Comparison of ENCODE assay signal across 24 cellular contexts in the genomic region with DNA sequence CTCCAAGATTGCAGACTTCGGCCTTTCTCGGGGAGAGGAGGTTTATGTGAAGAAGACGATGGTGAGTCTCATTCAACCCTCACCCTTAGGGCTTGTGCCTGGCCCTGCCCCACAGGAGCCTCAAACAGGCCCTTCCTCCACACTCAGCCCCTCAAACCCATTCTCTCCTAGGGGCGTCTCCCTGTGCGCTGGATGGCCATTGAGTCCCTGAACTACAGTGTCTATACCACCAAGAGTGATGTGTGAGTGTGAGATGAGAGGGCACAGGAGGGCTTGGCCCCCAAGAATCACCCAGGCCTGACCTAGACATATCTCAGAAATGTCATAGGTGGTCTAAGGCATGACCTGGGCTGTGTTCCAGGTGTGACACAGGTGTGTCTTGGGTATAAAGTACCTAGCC. TPM values are rescaled to one million over a fixed set of nuclear protein-coding genes. Genes with fewer than 3 reads are reported as not detected.
"Had no signal": no experiment of that assay in that cellular context is flagged by ENCODE, and none has a peak within 500 bp of the region (broad histone marks: within the 10 kb centered on the region; RNA-seq: fewer than 3 reads in every experiment).

No MANE protein-coding gene starts in this region.

- H3K27ac Mint-ChIP-seq: activated CD4-positive, alpha-beta T cell treated with anti-CD3 and anti-CD28 coated beads, Interleukin-2, amount 10 ng/mL, durations not matched to agents 7 days and 5 days; activated CD8-positive, alpha-beta T cell treated with anti-CD3 and anti-CD28 coated beads for 36 hours; activated naive CD4-positive, alpha-beta T cell treated with anti-CD3 and anti-CD28 coated beads, Interleukin-2, amount 10 ng/mL, durations not matched to agents 7 days and 5 days; activated naive CD8-positive, alpha-beta T cell treated with anti-CD3 and anti-CD28 coated beads, Interleukin-2, amount 50 U/mL, for 24 hours; activated T-helper 17 cell treated with anti-CD3 and anti-CD28 coated beads, Interleukin-2, amount 50 U/mL, for 72 hours had no signal

- H3K9me3 Mint-ChIP-seq: activated CD4-positive, alpha-beta T cell treated with anti-CD3 and anti-CD28 coated beads, Interleukin-2, amount 10 ng/mL, durations not matched to agents 7 days and 5 days; activated naive CD8-positive, alpha-beta T cell treated with anti-CD3 and anti-CD28 coated beads, Interleukin-2, amount 50 U/mL, for 24 hours had no signal

- DNase-seq: activated CD4-positive, alpha-beta T cell treated with anti-CD3 and anti-CD28 coated beads, Interleukin-2, amount 10 ng/mL, durations not matched to agents 7 days and 5 days; activated CD4-positive, CD25-positive, alpha-beta regulatory T cell treated with anti-CD3 and anti-CD28 coated beads, Interleukin-2, amount 50 U/mL, for 72 hours; activated CD8-positive, alpha-beta T cell treated with anti-CD3 and anti-CD28 coated beads for 36 hours; activated naive CD8-positive, alpha-beta T cell treated with anti-CD3 and anti-CD28 coated beads, Interleukin-2, amount 50 U/mL, for 24 hours; body of pancreas; effector CD4-positive, alpha-beta T cell; foreskin keratinocyte; left ventricle myocardium inferior; mammary epithelial cell; nucleus accumbens; right lobe of liver; stimulated activated CD4-positive, alpha-beta T cell treated with anti-CD3 and anti-CD28 coated beads, Interleukin-15, amount 100 ng/mL, for 24 hours; stimulated activated CD8-positive, alpha-beta memory T cell treated with anti-CD3 and anti-CD28 coated beads, Interleukin-4, amount 100 ng/mL, for 48 hours; stimulated activated naive CD8-positive, alpha-beta T cell treated with anti-CD3 and anti-CD28 coated beads, Interleukin-15, Interleukin-2, amounts not matched to agents 100 U/mL and 50 U/mL, for 24 hours; thyroid gland had no signal

- H3K27me3 Mint-ChIP-seq: activated CD4-positive, alpha-beta T cell treated with anti-CD3 and anti-CD28 coated beads, Interleukin-2, amount 10 ng/mL, durations not matched to agents 7 days and 5 days; activated CD8-positive, alpha-beta T cell treated with anti-CD3 and anti-CD28 coated beads for 36 hours; activated naive CD4-positive, alpha-beta T cell treated with anti-CD3 and anti-CD28 coated beads, Interleukin-2, amount 10 ng/mL, durations not matched to agents 7 days and 5 days; activated naive CD8-positive, alpha-beta T cell treated with anti-CD3 and anti-CD28 coated beads, Interleukin-2, amount 50 U/mL, for 24 hours; activated T-helper 17 cell treated with anti-CD3 and anti-CD28 coated beads, Interleukin-2, amount 50 U/mL, for 72 hours; natural killer cell treated with Interleukin-12 subunit alpha and Interleukin-12 subunit beta and Interleukin-15 and Interleukin-18, amount 100 ng/mL, for 72 hours had no signal

- H3K4me3 Mint-ChIP-seq: activated CD4-positive, alpha-beta T cell treated with anti-CD3 and anti-CD28 coated beads, Interleukin-2, amount 10 ng/mL, durations not matched to agents 7 days and 5 days; activated CD8-positive, alpha-beta T cell treated with anti-CD3 and anti-CD28 coated beads for 36 hours; activated naive CD4-positive, alpha-beta T cell treated with anti-CD3 and anti-CD28 coated beads, Interleukin-2, amount 10 ng/mL, durations not matched to agents 7 days and 5 days; activated naive CD8-positive, alpha-beta T cell treated with anti-CD3 and anti-CD28 coated beads, Interleukin-2, amount 50 U/mL, for 24 hours; activated T-helper 17 cell treated with anti-CD3 and anti-CD28 coated beads, Interleukin-2, amount 50 U/mL, for 72 hours; natural killer cell treated with Interleukin-12 subunit alpha and Interleukin-12 subunit beta and Interleukin-15 and Interleukin-18, amount 100 ng/mL, for 72 hours had no signal

- H3K36me3 Mint-ChIP-seq: activated naive CD4-positive, alpha-beta T cell treated with anti-CD3 and anti-CD28 coated beads, Interleukin-2, amount 10 ng/mL, durations not matched to agents 7 days and 5 days had no signal

- H3K4me1 Mint-ChIP-seq: activated naive CD4-positive, alpha-beta T cell treated with anti-CD3 and anti-CD28 coated beads, Interleukin-2, amount 10 ng/mL, durations not matched to agents 7 days and 5 days had no signal

- ATAC-seq: activated CD8-positive, alpha-beta T cell treated with anti-CD3 and anti-CD28 coated beads for 36 hours; activated naive CD8-positive, alpha-beta T cell treated with anti-CD3 and anti-CD28 coated beads, Interleukin-2, amount 50 U/mL, for 24 hours; activated T-helper 17 cell treated with anti-CD3 and anti-CD28 coated beads, Interleukin-2, amount 50 U/mL, for 72 hours; body of pancreas; foreskin keratinocyte; natural killer cell treated with Interleukin-12 subunit alpha and Interleukin-12 subunit beta and Interleukin-15 and Interleukin-18, amount 100 ng/mL, for 72 hours; right lobe of liver; stimulated activated naive CD8-positive, alpha-beta T cell treated with anti-CD3 and anti-CD28 coated beads, Interleukin-15, Interleukin-2, amounts not matched to agents 100 U/mL and 50 U/mL, for 24 hours had no signal

RNA-seq across cellular contexts. Expression of a gene that starts 18.3 kb away (rescaled TPM):
- total RNA-seq: activated CD4-positive, alpha-beta T cell treated with anti-CD3 and anti-CD28 coated beads, Interleukin-2, amount 10 ng/mL, durations not matched to agents 7 days and 5 days; activated CD8-positive, alpha-beta T cell treated with anti-CD3 and anti-CD28 coated beads for 36 hours; activated T-helper 17 cell treated with anti-CD3 and anti-CD28 coated beads, Interleukin-2, amount 50 U/mL, for 72 hours; body of pancreas; cardiac muscle cell; cerebellum; foreskin keratinocyte; glomerular endothelial cell; kidney epithelial cell; natural killer cell treated with Interleukin-12 subunit alpha and Interleukin-12 subunit beta and Interleukin-15 and Interleukin-18, amount 100 ng/mL, for 72 hours; smooth muscle cell; T-helper 2 cell treated with Interferon-gamma antibody and Interleukin-4, amounts not matched to agents 100 ng/mL and 5 ng/mL, for 36 hours had no signal

RNA-seq across cellular contexts. Expression of a gene that starts 18.5 kb away (rescaled TPM):
- total RNA-seq: activated CD4-positive, alpha-beta T cell treated with anti-CD3 and anti-CD28 coated beads, Interleukin-2, amount 10 ng/mL, durations not matched to agents 7 days and 5 days; foreskin keratinocyte; mammary epithelial cell had no signal

RNA-seq across cellular contexts. Expression of a gene that starts 33.9 kb away (rescaled TPM):
- total RNA-seq: activated CD4-positive, alpha-beta T cell treated with anti-CD3 and anti-CD28 coated beads, Interleukin-2, amount 10 ng/mL, durations not matched to agents 7 days and 5 days; activated CD8-positive, alpha-beta T cell treated with anti-CD3 and anti-CD28 coated beads for 36 hours; activated T-helper 17 cell treated with anti-CD3 and anti-CD28 coated beads, Interleukin-2, amount 50 U/mL, for 72 hours; cerebellum; glomerular endothelial cell; left ventricle myocardium inferior; natural killer cell treated with Interleukin-12 subunit alpha and Interleukin-12 subunit beta and Interleukin-15 and Interleukin-18, amount 100 ng/mL, for 72 hours; T-helper 2 cell treated with Interferon-gamma antibody and Interleukin-4, amounts not matched to agents 100 ng/mL and 5 ng/mL, for 36 hours had no signal
